Comparison of ENCODE assay signal across 16 cellular contexts in genomic region chr10:72034761-72035160, GRCh38.
"Had no signal": no experiment of that assay in that cellular context is flagged by ENCODE, and none has a peak within 500 bp of the region (broad histone marks: within the 10 kb centered on the region; RNA-seq: fewer than 3 reads in every experiment).

No MANE protein-coding gene starts in this region.

- H3K27ac ChIP-seq: colonic mucosa, foreskin keratinocyte, skin epidermis had no signal

- H3K27me3 ChIP-seq: colonic mucosa, foreskin keratinocyte, ovary had no signal

- ATAC-seq: foreskin keratinocyte; left lobe of liver; naive thymus-derived CD4-positive, alpha-beta T cell; stimulated activated naive B cell treated with anti-CD40 and anti-IgM and Interleukin-4, amounts not matched to agents 10 μg/mL and 1 μg/mL and 100 μg/mL, for 72 hours; stimulated activated naive CD8-positive, alpha-beta T cell treated with anti-CD3 and anti-CD28 coated beads, Interleukin-15, amount 100 ng/mL, for 72 hours had no signal

- H3K9me3 ChIP-seq: colonic mucosa, ovary had no signal

- H3K36me3 ChIP-seq: colonic mucosa, ovary had no signal

- H3K4me1 ChIP-seq: colonic mucosa, foreskin keratinocyte had no signal

- H3K4me3 ChIP-seq: colonic mucosa, ovary, skin epidermis had no signal

- DNase-seq: colonic mucosa; effector CD4-positive, alpha-beta T cell; endodermal cell; erythroblast; foreskin keratinocyte; kidney glomerular epithelial cell; mesendoderm; naive thymus-derived CD4-positive, alpha-beta T cell; stimulated activated CD4-positive, alpha-beta T cell treated with anti-CD3 and anti-CD28 coated beads, Interleukin-2, amount 100 ng/mL, for 24 hours; stimulated activated CD4-positive, alpha-beta T cell treated with anti-CD3 and anti-CD28 coated beads, Interleukin-4, amount 100 ng/mL, for 4 hours; stimulated activated naive B cell treated with anti-CD40 and anti-IgM and Interleukin-4, amounts not matched to agents 10 μg/mL and 1 μg/mL and 100 μg/mL, for 72 hours; stimulated activated naive CD8-positive, alpha-beta T cell treated with anti-CD3 and anti-CD28 coated beads, Interleukin-15, amount 100 ng/mL, for 72 hours; trophoblast cell had no signal
